ENCODE assay signal across 8 cellular contexts in the genomic region with DNA sequence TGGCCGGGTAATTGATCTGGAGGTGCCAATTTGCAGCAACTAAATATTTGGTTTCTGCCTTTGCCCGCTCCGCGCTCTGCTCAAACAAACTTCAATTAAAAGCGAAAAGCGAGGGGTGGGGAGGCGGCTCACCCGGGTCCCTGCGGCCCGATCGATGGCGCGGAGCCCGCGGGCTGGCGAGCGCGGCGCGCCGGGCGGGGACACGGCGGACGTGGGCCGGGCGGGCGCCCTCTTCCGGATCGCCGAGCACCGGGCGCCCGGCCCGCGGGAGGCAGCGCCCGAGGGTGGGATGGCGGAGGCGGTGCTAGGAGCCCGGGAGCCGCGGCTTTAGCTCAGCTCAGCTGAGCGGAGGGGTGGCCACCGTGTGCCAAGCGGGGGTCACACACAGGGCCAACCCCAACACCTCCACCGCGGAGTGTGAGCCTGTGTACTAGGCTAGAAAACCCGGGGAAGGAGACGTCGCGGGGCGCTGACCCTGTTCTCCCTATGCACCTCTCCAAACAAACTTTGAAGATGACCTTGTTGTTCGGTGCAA. TPM values are rescaled to one million over a fixed set of nuclear protein-coding genes. Genes with fewer than 3 reads are reported as not detected.
DNase-seq lines count a peak whose midpoint lies in the region; ATAC-seq and TF ChIP-seq lines count a peak whose summit lies in the region.

No MANE protein-coding gene starts in this region.

- peaks cover 20% of the 10 kb centered on the region for H3K27me3 ChIP-seq in CD8-positive, alpha-beta T cell (ENCODE audit: insufficient read depth, low read length)
- H3K27me3 ChIP-seq in HL-60 (ENCODE audit: insufficient read depth, poor library complexity, severe bottlenecking), result peaks cover 27% of the 10 kb centered on the region
- H3K27me3 ChIP-seq in adipocyte (replicated peaks; ENCODE audit: control insufficient read depth, insufficient read depth, low read length), result no peaks in the 10 kb centered on the region
- H3K27me3 ChIP-seq in sigmoid colon, result no peaks in the 10 kb centered on the region

- no peak for TF ChIP-seq EP300 in sigmoid colon (IDR thresholded peaks at IDR 0.05)

- peaks cover 20% of the 10 kb centered on the region for H3K4me1 ChIP-seq in CD8-positive, alpha-beta T cell (ENCODE audit: insufficient read depth, low read length)
- H3K4me1 ChIP-seq in adipocyte (ENCODE audit: control insufficient read depth, insufficient read depth, low read length) (peaks cover 21% of the 10 kb centered on the region), sigmoid colon (peaks cover 5 to 47% (median 41%) of the 10 kb centered on the region in 4 donors)

- peak; percentile 45 for ATAC-seq in CD8-positive, alpha-beta T cell
- no peak for ATAC-seq in HG03196 (IDR thresholded peaks at IDR 0.05; ENCODE audit: unreplicated experiment)

- no peaks in the 10 kb centered on the region for H3K9me3 ChIP-seq in CD8-positive, alpha-beta T cell (ENCODE audit: low read length)
- H3K9me3 ChIP-seq in adipocyte (ENCODE audit: control insufficient read depth, low read length) (no peaks in the 10 kb centered on the region), sigmoid colon (no peaks in the 10 kb centered on the region)

- peak in 4 of 7 experiments; percentile 22 to 66 (median 32) for DNase-seq in CD8-positive, alpha-beta T cell
- peak in 1 of 2 experiments; percentile 25 for DNase-seq in HL-60 (ENCODE audit: low read depth in 1 of 2, low spot score in 1 of 2)
- DNase-seq in RWPE1 (ENCODE audit: low spot score), result peak; percentile 59
- peak; percentile 89 for DNase-seq in adipocyte (ENCODE audit: low read depth)
- peak; percentile 78 for DNase-seq in hepatic stellate cell (ENCODE audit: low spot score)
- DNase-seq in sigmoid colon, result peak; percentile 73
- DNase-seq in OCI-M2 (lab: John Stamatoyannopoulos, UW; ENCODE audit: unreplicated experiment), result no peak

- peaks cover 21% of the 10 kb centered on the region for H3K4me1 Mint-ChIP-seq in CD8-positive, alpha-beta T cell (ENCODE audit: low read depth)

- 1 to 3% methylated on average over 54 of the region's 54 CpGs for WGBS in sigmoid colon, 2 donors

- no peaks in the 10 kb centered on the region for H3K9me3 Mint-ChIP-seq in CD8-positive, alpha-beta T cell

- peak overlapping the region; percentile 33 for H3K4me3 ChIP-seq in CD8-positive, alpha-beta T cell (ENCODE audit: low read depth, low read length)
- H3K4me3 ChIP-seq in HL-60 (replicated peaks; ENCODE audit: insufficient read depth, low read length) (peak overlapping the region; percentile 24), adipocyte (ENCODE audit: low read length) (peak overlapping the region; percentile 73), sigmoid colon (peak overlapping the region; percentile 40 to 65 (median 56))

- TF ChIP-seq CTCF in CD8-positive, alpha-beta T cell (IDR thresholded peaks at IDR 0.05), result no peak
- no peak for TF ChIP-seq CTCF in HL-60 (IDR thresholded peaks at IDR 0.05; ENCODE audit: insufficient read depth, low read length)
- TF ChIP-seq CTCF in RWPE1 (conservative IDR thresholded peaks at IDR 0.05; ENCODE audit: low read depth), result peak; percentile 83
- TF ChIP-seq CTCF in sigmoid colon (IDR thresholded peaks at IDR 0.05), result peak in 2 of 4 experiments; percentile 5 to 49

- H3K4me3 Mint-ChIP-seq in CD8-positive, alpha-beta T cell, result peak overlapping the region; percentile 81

- CTCF ChIA-PET in CD8-positive, alpha-beta T cell (lab: Charles Lee), result interaction anchor here (0.9 to 6.1 kb wide), 10 partner anchors 9 to 244 kb away, joined by 3 to 95 read pairs (median 5); partner anchors contain the start of gene DCAKD
- CTCF ChIA-PET in RWPE1 (lab: Yijun Ruan, JAX), result interaction anchor here (0.6 to 6.2 kb wide), 5 partner anchors 21 to 218 kb away, joined by 3 to 113 read pairs (median 6); no protein-coding TSS in a partner anchor

- peak overlapping the region; percentile 66 for H3K9ac ChIP-seq in adipocyte (ENCODE audit: low read length)

- H3K27me3 Mint-ChIP-seq in CD8-positive, alpha-beta T cell (ENCODE audit: low read depth), result peaks cover 48% of the 10 kb centered on the region

- POLR2A ChIA-PET in CD8-positive, alpha-beta T cell (lab: Charles Lee), result interaction anchor here (0.7 kb wide), 1 partner anchor 247 kb away, joined by 3 read pairs; no protein-coding TSS in a partner anchor
- POLR2A ChIA-PET in RWPE1 (lab: Yijun Ruan, JAX; ENCODE audit: low non-redundant PET), result interaction anchor here (0.7 kb wide), 1 partner anchor 99 kb away, joined by 4 read pairs; no protein-coding TSS in a partner anchor

- H3K27ac ChIP-seq in CD8-positive, alpha-beta T cell (ENCODE audit: low read depth, low read length), result no peak overlapping the region
- no peak overlapping the region for H3K27ac ChIP-seq in HL-60 (replicated peaks)
- H3K27ac ChIP-seq in RWPE1, result peak overlapping the region; percentile 67
- peak overlapping the region; percentile 65 to 89 (median 75) for H3K27ac ChIP-seq in sigmoid colon

- peaks cover 6% of the 10 kb centered on the region for H3K36me3 Mint-ChIP-seq in CD8-positive, alpha-beta T cell

- H3K36me3 ChIP-seq in CD8-positive, alpha-beta T cell (ENCODE audit: insufficient read depth, low read length), result no peaks in the 10 kb centered on the region
- H3K36me3 ChIP-seq in adipocyte (ENCODE audit: control insufficient read depth, insufficient read depth, low read length, severe bottlenecking) (peaks cover 4% of the 10 kb centered on the region), sigmoid colon (peaks cover 0 to 6% (median 1%) of the 10 kb centered on the region in 4 donors)

- TF ChIP-seq POLR2A in sigmoid colon (IDR thresholded peaks at IDR 0.05), result no peak

- H3K27ac Mint-ChIP-seq in CD8-positive, alpha-beta T cell, result no peak overlapping the region

- intact Hi-C loops in CD8-positive, alpha-beta T cell (cut with DNase I, micrococcal nuclease), result no loop called here
- intact Hi-C loops in sigmoid colon (cut with DNase I), result loop anchor here (2.0 kb wide), 2 partner anchors 40 to 50 kb away; partner anchors contain the start of gene C1QL1

RNA-seq across cellular contexts. Expression of gene DCAKD, which starts 32.2 kb away (rescaled TPM):
- 1 to 10 TPM; 8.3 to 8.4 TPM for total RNA-seq in CD8-positive, alpha-beta T cell
- total RNA-seq in sigmoid colon, result 10 to 100 TPM; 25.2 to 46.0 (median 31.9) TPM
- 10 to 100 TPM in 1 of 3 donors, 1 to 10 TPM in 2; 5.1 to 14.7 (median 7.8) TPM for polyA plus RNA-seq in sigmoid colon

RNA-seq across cellular contexts. Expression of gene NMT1, which starts 41.9 kb away (rescaled TPM):
- 10 to 100 TPM; 62.6 to 66.6 TPM for total RNA-seq in CD8-positive, alpha-beta T cell
- total RNA-seq in sigmoid colon, result 10 to 100 TPM; 41.0 to 59.2 (median 55.6) TPM
- polyA plus RNA-seq in sigmoid colon, result 10 to 100 TPM; 13.2 to 38.4 (median 15.3) TPM

RNA-seq across cellular contexts. Expression of gene C1QL1, which starts 51.1 kb away (rescaled TPM):
- total RNA-seq in CD8-positive, alpha-beta T cell, result not detected
- total RNA-seq in sigmoid colon, result 1 to 10 TPM in 2 of 4 donors, under 1 TPM in 2; 0.41 to 4.3 (median 1.3) TPM
- polyA plus RNA-seq in sigmoid colon, result 1 to 10 TPM in 2 of 3 donors, not detected in 1; 1.4 to 2.0 TPM

Comparison
In these comparisons a context has a peak if more than half of its experiments do, and no peak if none do; other contexts are left out.
1. H3K27ac ChIP-seq: peak in RWPE1 (single experiment) and sigmoid colon (4 of 4); none in CD8-positive, alpha-beta T cell (single experiment) and HL-60 (single experiment).
2. Peak in every context shown above with its lines, with median percentiles within 50 percentile points of each other: H3K4me3 ChIP-seq.